ENCODE assay signal across 21 cellular contexts in genomic region chr17:13589658-13590057, GRCh38. TPM values are rescaled to one million over a fixed set of nuclear protein-coding genes. Genes with fewer than 3 reads are reported as not detected.
DNase-seq lines count a peak whose midpoint lies in the region; ATAC-seq and TF ChIP-seq lines count a peak whose summit lies in the region.
"Had no signal": no experiment of that assay in that cellular context is flagged by ENCODE, and none has a peak within 500 bp of the region (broad histone marks: within the 10 kb centered on the region; RNA-seq: fewer than 3 reads in every experiment).

No MANE protein-coding gene starts in this region.

- H3K9me3 Mint-ChIP-seq in stimulated activated effector memory CD8-positive, alpha-beta T cell treated with anti-CD3 and anti-CD28 coated beads, Interleukin-12 subunit alpha, Interleukin-12 subunit beta, amount 100 ng/mL, for 72 hours = no peaks in the 10 kb centered on the region

- no peaks in the 10 kb centered on the region for H3K36me3 Mint-ChIP-seq in stimulated activated effector memory CD8-positive, alpha-beta T cell treated with anti-CD3 and anti-CD28 coated beads, Interleukin-12 subunit alpha, Interleukin-12 subunit beta, amount 100 ng/mL, for 72 hours

- H2BK120ac ChIP-seq in trophoblast cell (ENCODE audit: insufficient read depth, low read length, poor library complexity) = no peak overlapping the region

- no peak overlapping the region for H2BK5ac ChIP-seq in trophoblast cell (ENCODE audit: low read depth, low read length, poor library complexity)

- H3K9me2 ChIP-seq in GM23248 (ENCODE audit: insufficient read depth) (no peaks in the 10 kb centered on the region), OCI-LY1 (ENCODE audit: low read depth, low read length) (no peaks in the 10 kb centered on the region)

- TF ChIP-seq CTCF in OCI-LY1 (IDR thresholded peaks at IDR 0.05; ENCODE audit: low read length) (no peak), omental fat pad (IDR thresholded peaks at IDR 0.05) (no peak)

- in situ Hi-C loops in GM23248 (cut with MboI) = loop anchor here (10.0 to 25.0 kb wide), 3 partner anchors 252 to 705 kb away; no protein-coding TSS in a partner anchor

- H4K20me1 ChIP-seq in GM23248 (ENCODE audit: insufficient read depth) (no peaks in the 10 kb centered on the region), OCI-LY1 (ENCODE audit: insufficient read depth, low read length) (no peaks in the 10 kb centered on the region)

- no peak for DNase-seq in GM23248
- no peak for DNase-seq in epithelial cell of prostate (ENCODE audit: low read depth, low spot score)
- peak; percentile 25 to 51 for DNase-seq in trophoblast cell
- DNase-seq in ureter (ENCODE audit: low spot score) = no peak
- DNase-seq in omental fat pad (ENCODE audit: low spot score) = no peak
- no peak for DNase-seq in stimulated activated effector memory CD8-positive, alpha-beta T cell treated with anti-CD3 and anti-CD28 coated beads, Interleukin-12 subunit alpha, Interleukin-12 subunit beta, amount 100 ng/mL, for 72 hours (ENCODE audit: low spot score in 2 of 2)
- DNase-seq: activated naive CD4-positive, alpha-beta T cell treated with anti-CD3 and anti-CD28 coated beads, Interleukin-2, amount 50 U/mL, for 16 hours; Calu3; kidney; lower lobe of right lung; NCI-H187; NCI-H2171 treated with DMSO at 0.1 percent for 48 hours; NCI-H526; stimulated activated CD4-positive, alpha-beta T cell treated with anti-CD3 and anti-CD28 coated beads, Interleukin-12 subunit alpha, Interleukin-12 subunit beta, amount 100 ng/mL, for 4 hours; stimulated activated naive CD8-positive, alpha-beta T cell treated with anti-CD3 and anti-CD28 coated beads, Interleukin-15, Interleukin-2, amounts not matched to agents 100 U/mL and 50 U/mL, for 24 hours; WERI-Rb-1 had no signal

- H3K36me3 ChIP-seq in GM23248 (ENCODE audit: low read depth) (peaks cover 20% of the 10 kb centered on the region; the same call in 1 of the 2 replicates), OCI-LY1 (ENCODE audit: insufficient read depth, low read length) (no peaks in the 10 kb centered on the region), trophoblast cell (ENCODE audit: control insufficient read depth in 1 of 2, insufficient read depth in 2 of 2, low read length in 2 of 2) (no peaks in the 10 kb centered on the region)
- H3K36me3 ChIP-seq: lower lobe of right lung, thoracic aorta, WERI-Rb-1 had no signal

- H3K4me2 ChIP-seq in GM23248 (ENCODE audit: unreplicated experiment) = peak overlapping the region; percentile 2
- H3K4me2 ChIP-seq in OCI-LY1 (ENCODE audit: low read length) = no peak overlapping the region
- H3K4me2 ChIP-seq in trophoblast cell (ENCODE audit: low read length) = no peak overlapping the region
- H3K4me2 ChIP-seq: KMS-11 had no signal

- H3K27ac ChIP-seq in GM23248 = peak overlapping the region; percentile 45
- peak overlapping the region; percentile 63 for H3K27ac ChIP-seq in OCI-LY1 (ENCODE audit: low read depth, low read length, poor library complexity, severe bottlenecking)
- peak overlapping the region; percentile 19 for H3K27ac ChIP-seq in epithelial cell of prostate
- no peak overlapping the region for H3K27ac ChIP-seq in trophoblast cell (ENCODE audit: low read depth, low read length)
- H3K27ac ChIP-seq: C4-2B, KMS-11, lower lobe of right lung, thoracic aorta, WERI-Rb-1 had no signal

- WGBS in GM23248 (ENCODE audit: low coverage in 1 of 2, low lambda C conversion rate in 2 of 2, missing lambda C conversion rate in 2 of 2), 2 experiments = 96 to 100% methylated on average over 6 of the region's 6 CpGs
- WGBS in trophoblast cell (ENCODE audit: extremely low coverage, insufficient coverage, insufficient read length) = no CpG with 5 or more reads among the region's 6 CpGs

- H2AFZ ChIP-seq in GM23248 = no peak overlapping the region
- no peak overlapping the region for H2AFZ ChIP-seq in OCI-LY1 (ENCODE audit: low read length)
- H2AFZ ChIP-seq in trophoblast cell (ENCODE audit: insufficient read depth, low read length, poor library complexity) = no peak overlapping the region

- H3K9me3 ChIP-seq in GM23248 (ENCODE audit: low read depth) = no peaks in the 10 kb centered on the region
- H3K9me3 ChIP-seq in OCI-LY1 (ENCODE audit: low read length) = no peaks in the 10 kb centered on the region
- no peaks in the 10 kb centered on the region for H3K9me3 ChIP-seq in trophoblast cell (ENCODE audit: insufficient read depth, low read depth, low read length)
- H3K9me3 ChIP-seq: lower lobe of right lung, thoracic aorta had no signal

- peaks cover under 1% of the 10 kb centered on the region for H3K4me1 Mint-ChIP-seq in stimulated activated effector memory CD8-positive, alpha-beta T cell treated with anti-CD3 and anti-CD28 coated beads, Interleukin-12 subunit alpha, Interleukin-12 subunit beta, amount 100 ng/mL, for 72 hours

- no peak overlapping the region for H2AK5ac ChIP-seq in trophoblast cell (ENCODE audit: low read length)

- H3K18ac ChIP-seq in trophoblast cell (ENCODE audit: low read length) = no peak overlapping the region

- no peak overlapping the region for H3K14ac ChIP-seq in trophoblast cell (ENCODE audit: low read length)

- H3F3A ChIP-seq in GM23248 (ENCODE audit: insufficient read depth) (peaks cover 61% of the 10 kb centered on the region), OCI-LY1 (ENCODE audit: insufficient read depth, low read length) (no peaks in the 10 kb centered on the region)

- H4K91ac ChIP-seq in trophoblast cell (ENCODE audit: low read depth, low read length) = no peak overlapping the region

- no peak overlapping the region for H3K4ac ChIP-seq in trophoblast cell (ENCODE audit: low read depth, low read length)

- peaks cover 100% of the 10 kb centered on the region for H3K79me2 ChIP-seq in GM23248 (ENCODE audit: insufficient read depth)
- no peaks in the 10 kb centered on the region for H3K79me2 ChIP-seq in OCI-LY1 (ENCODE audit: insufficient read depth, low read length)
- H3K79me2 ChIP-seq in trophoblast cell (ENCODE audit: control insufficient read depth, insufficient read depth, low read length, poor library complexity) = no peaks in the 10 kb centered on the region

- no peak overlapping the region for H3K4me3 Mint-ChIP-seq in stimulated activated effector memory CD8-positive, alpha-beta T cell treated with anti-CD3 and anti-CD28 coated beads, Interleukin-12 subunit alpha, Interleukin-12 subunit beta, amount 100 ng/mL, for 72 hours

- H3K27me3 ChIP-seq in GM23248 (replicated peaks; ENCODE audit: insufficient read depth) = no peaks in the 10 kb centered on the region
- H3K27me3 ChIP-seq in OCI-LY1 (ENCODE audit: insufficient read depth, low read length) = no peaks in the 10 kb centered on the region
- H3K27me3 ChIP-seq in trophoblast cell (ENCODE audit: insufficient read depth, low read length) = no peaks in the 10 kb centered on the region

- H3K4me1 ChIP-seq in GM23248 (ENCODE audit: insufficient read depth) = peaks cover 59% of the 10 kb centered on the region
- peaks cover 9% of the 10 kb centered on the region for H3K4me1 ChIP-seq in OCI-LY1 (ENCODE audit: insufficient read depth, low read length, severe bottlenecking)
- H3K4me1 ChIP-seq in trophoblast cell (ENCODE audit: control insufficient read depth in 1 of 2, insufficient read depth in 2 of 2, low read length in 2 of 2) = peaks cover 0 to 2% of the 10 kb centered on the region in 2 experiments
- H3K4me1 ChIP-seq: lower lobe of right lung had no signal

- H3K79me1 ChIP-seq in trophoblast cell (ENCODE audit: low read length) = peaks cover 2% of the 10 kb centered on the region

- H4K8ac ChIP-seq in trophoblast cell (ENCODE audit: low read depth, low read length) = no peak overlapping the region

- no peak overlapping the region for H4K12ac ChIP-seq in trophoblast cell (ENCODE audit: low read depth, low read length)

- no peak for ATAC-seq in GM21367 (IDR thresholded peaks at IDR 0.05; ENCODE audit: unreplicated experiment)
- ATAC-seq in omental fat pad (ENCODE audit: low FRiP score) = no peak
- ATAC-seq in stimulated activated effector memory CD8-positive, alpha-beta T cell treated with anti-CD3 and anti-CD28 coated beads, Interleukin-12 subunit alpha, Interleukin-12 subunit beta, amount 100 ng/mL, for 72 hours = no peak
- ATAC-seq: lower lobe of right lung; stimulated activated naive CD8-positive, alpha-beta T cell treated with anti-CD3 and anti-CD28 coated beads, Interleukin-15, Interleukin-2, amounts not matched to agents 100 U/mL and 50 U/mL, for 24 hours had no signal

- no peak overlapping the region for H2BK12ac ChIP-seq in trophoblast cell (ENCODE audit: low read length)

- H3K9ac ChIP-seq in GM23248 = no peak overlapping the region
- no peak overlapping the region for H3K9ac ChIP-seq in OCI-LY1 (ENCODE audit: low read length)
- no peak overlapping the region for H3K9ac ChIP-seq in trophoblast cell (ENCODE audit: low read length)
- H3K9ac ChIP-seq: KMS-11 had no signal

- no peak overlapping the region for H3K4me3 ChIP-seq in GM23248
- H3K4me3 ChIP-seq in OCI-LY1 (ENCODE audit: low read depth, low read length, poor library complexity, severe bottlenecking) = no peak overlapping the region
- H3K4me3 ChIP-seq in trophoblast cell (ENCODE audit: low read depth, low read length) = no peak overlapping the region
- H3K4me3 ChIP-seq: lower lobe of right lung, thoracic aorta had no signal

- H3K27ac Mint-ChIP-seq in stimulated activated effector memory CD8-positive, alpha-beta T cell treated with anti-CD3 and anti-CD28 coated beads, Interleukin-12 subunit alpha, Interleukin-12 subunit beta, amount 100 ng/mL, for 72 hours = no peak overlapping the region

- H3K23ac ChIP-seq in trophoblast cell (ENCODE audit: low read length) = no peak overlapping the region

RNA-seq across cellular contexts. Expression of gene HS3ST3A1, which starts 12.1 kb away (rescaled TPM):
- total RNA-seq in GM23248 (2014; rRNA removed; shearing (Covaris generic)) = 85.1 and 99.3 TPM in 2 replicates
- polyA plus RNA-seq in GM23248 (2016; fragmentation: Nextera tagmentation; extraction: Ambion mirVana) = 39.2 and 39.5 TPM in 2 replicates
- 9.2 and 9.9 TPM in 2 replicates for polyA plus RNA-seq in trophoblast cell (2013)
- total RNA-seq in ureter (not detected), omental fat pad (1 to 10 TPM in 2 of 4 donors, under 1 TPM in 1, not detected in 1; 0.47 to 5.9 (median 1.9) TPM)
- total RNA-seq: Calu3 had no signal

Comparison
In these comparisons a context has a peak if more than half of its experiments do, and no peak if none do; other contexts are left out.
1. DNase-seq: peak in trophoblast cell (2 of 2); none in GM23248 (single experiment), epithelial cell of prostate (single experiment), ureter (single experiment), omental fat pad (single experiment) and stimulated activated effector memory CD8-positive, alpha-beta T cell treated with anti-CD3 and anti-CD28 coated beads, Interleukin-12 subunit alpha, Interleukin-12 subunit beta, amount 100 ng/mL, for 72 hours (0 of 2).
2. RNA of gene HS3ST3A1, which starts 12.1 kb away (total RNA-seq): 85.1 to 99.3 TPM in GM23248; 0.47 to 5.9 TPM in omental fat pad and not detected in ureter (single experiment); every median in the first group is over 10 times any median in the second.